ENCODE assay signal across 13 cellular contexts in the genomic region with DNA sequence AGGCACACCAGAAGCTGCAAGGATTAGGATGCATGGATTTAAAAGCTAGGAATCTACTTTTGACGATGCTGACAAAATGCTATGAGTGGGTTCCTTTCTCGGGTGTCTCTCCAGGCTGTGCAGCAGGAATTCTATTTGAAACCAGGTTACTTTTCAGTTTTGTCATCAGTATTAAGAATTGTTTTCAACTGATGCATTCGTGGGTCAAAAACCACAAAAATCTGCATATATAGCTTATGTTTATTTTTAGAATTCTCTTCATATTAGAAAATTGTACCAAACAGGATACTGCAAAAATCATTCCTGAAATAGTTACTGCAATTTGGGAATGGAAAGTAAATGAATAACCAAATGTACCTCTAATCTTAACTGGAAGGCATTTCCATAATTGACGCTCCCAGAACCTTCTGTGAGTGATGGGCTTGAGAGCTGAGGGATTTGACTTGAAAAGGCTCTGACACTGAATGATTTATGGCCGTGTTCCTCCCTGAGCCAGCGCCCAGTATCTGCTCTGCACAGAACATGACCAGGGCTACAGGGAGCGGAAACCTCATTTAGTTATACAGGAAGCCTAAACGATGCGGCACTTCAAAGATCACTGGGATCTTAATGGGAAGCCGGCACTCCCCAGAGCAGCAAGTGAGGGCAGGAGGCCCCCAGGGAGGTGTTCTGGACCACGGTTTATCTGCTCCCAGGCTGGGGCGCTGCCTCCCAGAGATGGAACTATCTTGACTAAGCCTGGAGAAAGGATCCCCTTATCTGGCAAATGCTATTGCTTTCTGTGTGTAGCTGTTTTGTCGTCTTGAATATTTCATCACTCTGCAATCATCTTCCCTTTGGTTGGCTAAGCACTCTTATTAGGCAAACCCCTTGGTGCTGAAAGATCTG.
DNase-seq lines count a peak whose midpoint lies in the region; ATAC-seq, FAIRE-seq and TF ChIP-seq lines count a peak whose summit lies in the region.
"Had no signal": no experiment of that assay in that cellular context is flagged by ENCODE, and none has a peak within 500 bp of the region (broad histone marks: within the 10 kb centered on the region; RNA-seq: fewer than 3 reads in every experiment).

No MANE protein-coding gene starts in this region.

- DNase-seq in AG20443 (ENCODE audit: low spot score), result peak; percentile 57
- peak; percentile 74 to 78 for DNase-seq in Kasumi-1 (lab: John Stamatoyannopoulos, UW)
- DNase-seq in cardiac fibroblast (ENCODE audit: low read depth in 2 of 2), result peak; percentile 9 to 50
- peak; percentile 66 for DNase-seq in left kidney (ENCODE audit: low read depth, low spot score)
- no peak for DNase-seq in glomerular visceral epithelial cell (ENCODE audit: extremely low spot score)
- DNase-seq in RCC 7860 (ENCODE audit: low spot score), result no peak
- DNase-seq: CD8-positive, alpha-beta T cell; effector memory CD8-positive, alpha-beta T cell; substantia nigra; T-helper 2 cell had no signal

- no peak overlapping the region for H3K4me3 ChIP-seq in cardiac fibroblast (replicated peaks in 1 of 2; ENCODE audit: low read depth in 2 of 2, low read length in 2 of 2)
- H3K4me3 ChIP-seq: lung had no signal

- FAIRE-seq in RCC 7860 (lab: Jason Lieb, UNC), result no peak

- TF ChIP-seq CTCF in cardiac fibroblast (IDR thresholded peaks at IDR 0.05; ENCODE audit: low read depth, low read length), result no peak

- ATAC-seq in HG02870 (IDR thresholded peaks at IDR 0.05; ENCODE audit: unreplicated experiment) (no peak), GM19395 (IDR thresholded peaks at IDR 0.05; ENCODE audit: unreplicated experiment) (no peak)
- ATAC-seq: CD8-positive, alpha-beta T cell; effector memory CD8-positive, alpha-beta T cell had no signal

Comparison
In these comparisons a context has a peak if more than half of its experiments do, and no peak if none do; other contexts are left out.
1. DNase-seq: peak in AG20443 (single experiment), Kasumi-1 (2 of 2), cardiac fibroblast (2 of 2) and left kidney (single experiment); none in glomerular visceral epithelial cell (single experiment) and RCC 7860 (single experiment).